1 cellular context compared by ENCODE assay signal in genomic region chr12:112185093-112185923, GRCh38.
TF ChIP-seq lines count a peak whose summit lies in the region.

No MANE protein-coding gene starts in this region.

TF ChIP-seq in K562, 482 proteins besides CTCF, POLR2A, EP300 and RAD21:
- TF ChIP-seq NFIC (IDR thresholded peaks at IDR 0.05) (peak; percentile 66), NR1H2 (CRISPR knock-in tag; IDR thresholded peaks at IDR 0.05) (no peak), HEY1 (CRISPR knock-in tag; IDR thresholded peaks at IDR 0.05; ENCODE audit: borderline replicate concordance) (no peak)
TF ChIP-seq in K562: peak in this region for 1.
